In the genomic region with DNA sequence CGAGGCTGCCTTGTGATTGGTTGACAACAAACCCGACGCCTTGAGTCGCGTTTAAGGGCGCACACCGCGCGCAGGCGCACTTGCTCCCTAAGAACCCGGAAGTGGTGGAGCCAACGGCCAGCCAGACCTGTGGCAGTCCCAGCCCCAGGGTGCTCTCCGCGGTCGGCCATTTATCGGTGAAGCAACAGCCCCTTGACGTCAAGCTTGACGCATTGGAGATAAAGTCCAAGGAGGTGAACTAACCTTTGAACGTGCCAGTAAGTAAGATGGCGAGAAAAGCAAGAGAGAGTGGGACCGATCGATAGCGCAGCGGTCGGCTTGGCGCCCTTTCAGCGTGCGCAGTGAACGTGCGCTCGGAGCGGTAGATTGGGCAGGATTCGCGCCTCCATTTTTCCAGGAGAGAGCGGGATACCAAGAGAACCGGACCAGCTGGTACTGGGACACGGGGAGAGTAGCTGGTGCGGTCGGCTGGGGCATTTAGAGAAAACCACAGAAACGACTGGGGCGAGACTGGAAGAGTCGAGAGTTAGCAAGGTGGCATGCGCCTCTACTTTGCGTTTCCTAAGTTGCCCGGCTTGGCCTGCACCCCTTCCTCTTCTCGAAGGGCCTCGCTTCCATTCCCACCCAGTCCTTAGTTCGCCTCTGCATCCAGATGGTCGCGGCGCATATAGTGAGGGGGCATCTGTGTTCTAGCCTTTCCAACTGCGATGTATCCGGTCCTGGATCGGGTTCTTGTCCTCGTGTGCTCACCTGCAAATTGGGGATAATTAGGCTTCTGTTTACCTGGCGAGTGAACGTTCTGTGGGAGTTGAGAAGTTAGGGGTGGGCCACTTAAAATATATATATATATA, we compare ENCODE assay signal across 8 cellular contexts. TPM values are rescaled to one million over a fixed set of nuclear protein-coding genes. Genes with fewer than 3 reads are reported as not detected.
DNase-seq lines count a peak whose midpoint lies in the region; ATAC-seq and TF ChIP-seq lines count a peak whose summit lies in the region.

A gene (plus strand): TSS at position 364 of the 851 bp plus-strand sequence. CDS start 2,908 bp downstream, outside the sequence.

- intact Hi-C loops in left ventricle myocardium superior (cut with micrococcal nuclease) (no loop called here), psoas muscle (cut with DNase I) (loop anchor here in 1 of 2 donors (2.0 to 5.0 kb wide), 2 partner anchors 35 to 76 kb away; a partner anchor contains a TSS), uterus (cut with DNase I; ENCODE audit: low total_unique reads) (no loop called here)

- no peaks in the 10 kb centered on the region for H3K27me3 Mint-ChIP-seq in T-helper 17 cell

- H3K36me3 ChIP-seq in psoas muscle (ENCODE audit: insufficient read depth in 1 of 2, low read depth in 1 of 2) (peaks cover 8 to 23% of the 10 kb centered on the region in 2 donors), uterus (no peaks in the 10 kb centered on the region)

- H3K27ac Mint-ChIP-seq in T-helper 17 cell, result no peak within 1 kb of the TSS

- TF ChIP-seq POLR2A in GM15510 (IDR thresholded peaks at IDR 0.05; ENCODE audit: borderline replicate concordance, extremely low read depth, insufficient read length) (peak; percentile 57), uterus (IDR thresholded peaks at IDR 0.05) (peak; percentile 23 to 51)

- H3K4me1 Mint-ChIP-seq in T-helper 17 cell, result peaks cover 24% of the 10 kb centered on the region

- DNase-seq in NCI-H1694 treated with DMSO at 0.1 percent for 48 hours (lab: John Stamatoyannopoulos, UW) (peak; percentile 94), T-helper 17 cell (peak; percentile 98 to 99 (median 99)), amygdala (lab: John Stamatoyannopoulos, UW) (peak; percentile 89 to 99 (median 97)), left ventricle myocardium superior (peak; percentile 100), psoas muscle (peak; percentile 99 to 100), uterus (peak; percentile 99 to 100)

- H3K4me1 ChIP-seq in psoas muscle, result peaks cover 26% of the 10 kb centered on the region
- no peaks in the 10 kb centered on the region for H3K4me1 ChIP-seq in uterus

- no peak within 1 kb of the TSS for H3K4me3 Mint-ChIP-seq in T-helper 17 cell

- WGBS in psoas muscle, 3 donors, result 0% methylated on average over 57 of the region's 57 CpGs

- H3K27me3 ChIP-seq in psoas muscle (ENCODE audit: insufficient read depth in 3 of 3, low read length in 2 of 3) (no peaks in the 10 kb centered on the region), uterus (no peaks in the 10 kb centered on the region)

- H3K4me3 ChIP-seq in psoas muscle (peak within 1 kb of the TSS; percentile 90), uterus (peak within 1 kb of the TSS; percentile 60 to 93)

- H3K36me3 Mint-ChIP-seq in T-helper 17 cell (ENCODE audit: low read depth), result peaks cover 9% of the 10 kb centered on the region

- peak; percentile 91 for ATAC-seq in HG02885 (IDR thresholded peaks at IDR 0.05; ENCODE audit: poor library complexity, unreplicated experiment)
- ATAC-seq in T-helper 17 cell, result peak; percentile 87
- peak; percentile 99 for ATAC-seq in left ventricle myocardium superior
- peak; percentile 98 to 99 (median 98) for ATAC-seq in psoas muscle

- no peaks in the 10 kb centered on the region for H3K9me3 ChIP-seq in T-helper 17 cell (ENCODE audit: control insufficient read depth, low read length, poor library complexity, severe bottlenecking)
- no peaks in the 10 kb centered on the region for H3K9me3 ChIP-seq in psoas muscle
- no peaks in the 10 kb centered on the region for H3K9me3 ChIP-seq in uterus

- TF ChIP-seq CTCF in psoas muscle (IDR thresholded peaks at IDR 0.05) (no peak), uterus (IDR thresholded peaks at IDR 0.05) (no peak)

- H3K27ac ChIP-seq in psoas muscle (peak within 1 kb of the TSS; percentile 90), uterus (peak within 1 kb of the TSS; percentile 85 to 90)

RNA-seq across cellular contexts. Expression of the gene that starts here (rescaled TPM):
- total RNA-seq in T-helper 17 cell, result 10 to 100 TPM; 21.8 to 23.7 TPM
- total RNA-seq in left ventricle myocardium superior, result 19.5 TPM
- total RNA-seq in psoas muscle, result 10 to 100 TPM; 15.5 to 20.3 (median 16.7) TPM
- polyA plus RNA-seq in psoas muscle, result 10 to 100 TPM in 2 of 3 donors, 1 to 10 TPM in 1; 10.0 to 19.9 (median 12.1) TPM
- total RNA-seq in uterus, result 10 to 100 TPM; 20.9 to 44.0 (median 29.9) TPM

Comparison
In these comparisons a context has a peak if more than half of its experiments do, and no peak if none do; other contexts are left out.
1. Peak in every context shown above with its lines: DNase-seq, ATAC-seq, H3K4me3 ChIP-seq and H3K27ac ChIP-seq.